21 cellular contexts compared by ENCODE assay signal in the genomic region with DNA sequence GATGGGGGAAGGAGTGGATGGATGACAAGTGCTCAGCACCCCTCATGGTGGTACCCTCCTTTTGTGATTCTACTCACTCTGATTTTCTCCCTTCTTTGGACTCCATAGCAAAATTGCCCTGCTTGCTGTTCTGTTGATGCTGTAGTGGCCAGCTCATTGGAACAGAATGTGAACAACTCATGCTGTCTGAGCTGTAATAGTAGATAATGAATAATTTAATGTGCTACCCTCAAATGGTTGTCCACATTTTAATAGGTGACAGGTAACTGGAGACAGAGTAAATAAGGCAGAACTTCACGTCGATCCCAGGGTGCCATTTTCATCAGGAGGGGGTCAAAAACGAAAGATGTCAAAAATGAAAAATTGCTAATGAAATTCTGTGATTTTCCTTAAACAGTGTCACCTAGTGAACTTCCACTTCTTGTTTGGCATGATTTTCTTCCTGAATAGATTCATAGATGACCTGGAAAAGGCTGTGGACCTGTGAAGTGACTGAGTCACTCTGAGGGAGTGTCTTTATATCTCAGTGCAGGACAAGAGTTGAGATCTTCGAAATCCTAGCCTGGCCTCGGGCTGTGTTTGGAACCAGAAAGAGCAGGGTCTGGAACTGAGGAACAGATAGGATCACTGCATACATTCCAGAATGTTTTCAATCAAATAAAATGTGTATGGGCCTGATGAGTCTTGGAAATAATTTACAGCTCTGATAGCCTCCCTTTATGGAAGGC.
DNase-seq lines count a peak whose midpoint lies in the region; ATAC-seq and TF ChIP-seq lines count a peak whose summit lies in the region.
"Had no signal": no experiment of that assay in that cellular context is flagged by ENCODE, and none has a peak within 500 bp of the region (broad histone marks: within the 10 kb centered on the region; RNA-seq: fewer than 3 reads in every experiment).

No MANE protein-coding gene starts in this region.

- H3K9me3 Mint-ChIP-seq in stimulated activated effector memory CD8-positive, alpha-beta T cell treated with anti-CD3 and anti-CD28 coated beads, Interleukin-12 subunit alpha, Interleukin-12 subunit beta, amount 100 ng/mL, for 72 hours = peaks cover 3% of the 10 kb centered on the region
- H3K9me3 Mint-ChIP-seq: stimulated activated naive CD8-positive, alpha-beta T cell treated with anti-CD3 and anti-CD28 coated beads, Interleukin-15, amount 100 ng/mL, for 72 hours had no signal

- H3K27ac Mint-ChIP-seq in stimulated activated effector memory CD8-positive, alpha-beta T cell treated with anti-CD3 and anti-CD28 coated beads, Interleukin-12 subunit alpha, Interleukin-12 subunit beta, amount 100 ng/mL, for 72 hours = no peak overlapping the region
- H3K27ac Mint-ChIP-seq: effector memory CD8-positive, alpha-beta T cell; stimulated activated naive CD8-positive, alpha-beta T cell treated with anti-CD3 and anti-CD28 coated beads, Interleukin-15, amount 100 ng/mL, for 72 hours; WTC11 had no signal

- no peaks in the 10 kb centered on the region for H3K79me2 ChIP-seq in osteoblast (ENCODE audit: insufficient read depth, low read length)

- TF ChIP-seq CTCF in RWPE1 (conservative IDR thresholded peaks at IDR 0.05; ENCODE audit: low read depth) = no peak
- no peak for TF ChIP-seq CTCF in osteoblast (IDR thresholded peaks at IDR 0.05; ENCODE audit: extremely low read depth, low read depth, low read length)

- peak; percentile 60 for DNase-seq in EL
- DNase-seq in RWPE1 (ENCODE audit: low spot score) = peak; percentile 23
- DNase-seq in osteoblast (ENCODE audit: insufficient read length, low spot score, missing footprints) = no peak
- no peak for DNase-seq in SKM-1 (lab: John Stamatoyannopoulos, UW; ENCODE audit: unreplicated experiment)
- DNase-seq in stimulated activated effector memory CD8-positive, alpha-beta T cell treated with anti-CD3 and anti-CD28 coated beads, Interleukin-12 subunit alpha, Interleukin-12 subunit beta, amount 100 ng/mL, for 72 hours (ENCODE audit: low spot score in 2 of 2) = no peak
- DNase-seq: activated naive CD4-positive, alpha-beta T cell; C1 segment of cervical spinal cord; DND-41; effector memory CD8-positive, alpha-beta T cell; glutamatergic neuron; Karpas-422; NCI-H2029; NCI-H526; stimulated activated naive CD8-positive, alpha-beta T cell treated with anti-CD3 and anti-CD28 coated beads, Interleukin-15, amount 100 ng/mL, for 72 hours had no signal

- H3K27me3 ChIP-seq in osteoblast (ENCODE audit: insufficient read depth, low read length) = no peaks in the 10 kb centered on the region

- H3K36me3 ChIP-seq in osteoblast (ENCODE audit: insufficient read depth, low read length) = no peaks in the 10 kb centered on the region

- H3K36me3 Mint-ChIP-seq in stimulated activated effector memory CD8-positive, alpha-beta T cell treated with anti-CD3 and anti-CD28 coated beads, Interleukin-12 subunit alpha, Interleukin-12 subunit beta, amount 100 ng/mL, for 72 hours = no peaks in the 10 kb centered on the region
- H3K36me3 Mint-ChIP-seq: WTC11 had no signal

- no peak overlapping the region for H3K4me3 Mint-ChIP-seq in stimulated activated effector memory CD8-positive, alpha-beta T cell treated with anti-CD3 and anti-CD28 coated beads, Interleukin-12 subunit alpha, Interleukin-12 subunit beta, amount 100 ng/mL, for 72 hours
- H3K4me3 Mint-ChIP-seq: effector memory CD8-positive, alpha-beta T cell; stimulated activated naive CD8-positive, alpha-beta T cell treated with anti-CD3 and anti-CD28 coated beads, Interleukin-15, amount 100 ng/mL, for 72 hours; WTC11 had no signal

- no peak overlapping the region for H3K4me2 ChIP-seq in osteoblast (ENCODE audit: insufficient read depth, low read length)
- H3K4me2 ChIP-seq: PC-9 had no signal

- H3K27ac ChIP-seq in RWPE1 = no peak overlapping the region
- H3K27ac ChIP-seq in osteoblast (ENCODE audit: low read depth, low read length) = peak overlapping the region; percentile 34
- H3K27ac ChIP-seq: HL-60, PC-9 had no signal

- H2AFZ ChIP-seq in osteoblast (ENCODE audit: low read length) = peak overlapping the region; percentile 87
- H2AFZ ChIP-seq: PC-9 had no signal

- ATAC-seq in esophagus mucosa = peak; percentile 28
- no peak for ATAC-seq in GM19395 (IDR thresholded peaks at IDR 0.05; ENCODE audit: unreplicated experiment)
- no peak for ATAC-seq in HG03521 (IDR thresholded peaks at IDR 0.05; ENCODE audit: unreplicated experiment)
- no peak for ATAC-seq in stimulated activated effector memory CD8-positive, alpha-beta T cell treated with anti-CD3 and anti-CD28 coated beads, Interleukin-12 subunit alpha, Interleukin-12 subunit beta, amount 100 ng/mL, for 72 hours
- ATAC-seq: effector memory CD8-positive, alpha-beta T cell; HCT116; stimulated activated naive CD8-positive, alpha-beta T cell treated with anti-CD3 and anti-CD28 coated beads, Interleukin-15, amount 100 ng/mL, for 72 hours had no signal

- peaks cover 16% of the 10 kb centered on the region for H3K4me1 ChIP-seq in osteoblast (ENCODE audit: insufficient read depth, low read length)

- no peaks in the 10 kb centered on the region for H3K4me1 Mint-ChIP-seq in stimulated activated effector memory CD8-positive, alpha-beta T cell treated with anti-CD3 and anti-CD28 coated beads, Interleukin-12 subunit alpha, Interleukin-12 subunit beta, amount 100 ng/mL, for 72 hours
- H3K4me1 Mint-ChIP-seq: stimulated activated naive CD8-positive, alpha-beta T cell treated with anti-CD3 and anti-CD28 coated beads, Interleukin-15, amount 100 ng/mL, for 72 hours had no signal

- H3K9me3 ChIP-seq in osteoblast (ENCODE audit: low read depth, low read length) = no peaks in the 10 kb centered on the region

- no peaks in the 10 kb centered on the region for H4K20me1 ChIP-seq in osteoblast (ENCODE audit: insufficient read depth, low read length)

- POLR2A ChIA-PET in RWPE1 (lab: Yijun Ruan, JAX; ENCODE audit: low non-redundant PET) = no interaction called here

- no peak overlapping the region for H3K4me3 ChIP-seq in osteoblast (ENCODE audit: insufficient read depth, low read length)
- H3K4me3 ChIP-seq: PC-9 had no signal

- CTCF ChIA-PET in RWPE1 (lab: Yijun Ruan, JAX) = no interaction called here

Comparison
In these comparisons a context has a peak if more than half of its experiments do, and no peak if none do; other contexts are left out.
1. DNase-seq: peak in EL (single experiment) and RWPE1 (single experiment); none in osteoblast (single experiment), SKM-1 (single experiment) and stimulated activated effector memory CD8-positive, alpha-beta T cell treated with anti-CD3 and anti-CD28 coated beads, Interleukin-12 subunit alpha, Interleukin-12 subunit beta, amount 100 ng/mL, for 72 hours (0 of 2).